ENCODE assay signal across 14 cellular contexts in genomic region chr10:4250497-4250887, GRCh38.
DNase-seq lines count a peak whose midpoint lies in the region; ATAC-seq and TF ChIP-seq lines count a peak whose summit lies in the region.
"Had no signal": no experiment of that assay in that cellular context is flagged by ENCODE, and none has a peak within 500 bp of the region (broad histone marks: within the 10 kb centered on the region; RNA-seq: fewer than 3 reads in every experiment).

No MANE protein-coding gene starts in this region.

- intact Hi-C loops in MCF 10A (cut with micrococcal nuclease): loop anchor here (5.0 kb wide), 1 partner anchor 508 kb away; no protein-coding TSS in a partner anchor
- intact Hi-C loops in left ventricle myocardium superior (cut with micrococcal nuclease): no loop called here

- CTCF ChIA-PET in MCF 10A (lab: Yijun Ruan, JAX): interaction anchor here (0.6 kb wide), 1 partner anchor 63 kb away, joined by 3 read pairs; no protein-coding TSS in a partner anchor

- POLR2A ChIA-PET in MCF 10A (lab: Yijun Ruan, JAX): interaction anchor here (0.7 to 1.6 kb wide), 6 partner anchors 10 to 466 kb away, joined by 3 to 9 read pairs (median 5); partner anchors contain the start of gene KLF6

- peak; percentile 86 for ATAC-seq in GM18858 (IDR thresholded peaks at IDR 0.05; ENCODE audit: unreplicated experiment)
- peak; percentile 75 for ATAC-seq in GM21529 (IDR thresholded peaks at IDR 0.05; ENCODE audit: unreplicated experiment)
- peak; percentile 79 for ATAC-seq in HG03135 (IDR thresholded peaks at IDR 0.05; ENCODE audit: unreplicated experiment)
- no peak for ATAC-seq in left ventricle myocardium superior
- ATAC-seq: activated naive CD8-positive, alpha-beta T cell treated with anti-CD3 and anti-CD28 coated beads, Interleukin-2, amount 50 U/mL, for 24 hours; stimulated activated naive CD8-positive, alpha-beta T cell treated with anti-CD3 and anti-CD28 coated beads, Interleukin-15, amount 100 ng/mL, for 72 hours had no signal

- H3K4me3 Mint-ChIP-seq in MCF 10A (ENCODE audit: unreplicated experiment): no peak overlapping the region
- H3K4me3 Mint-ChIP-seq: activated naive CD8-positive, alpha-beta T cell treated with anti-CD3 and anti-CD28 coated beads, Interleukin-2, amount 50 U/mL, for 24 hours; stimulated activated naive CD8-positive, alpha-beta T cell treated with anti-CD3 and anti-CD28 coated beads, Interleukin-15, amount 100 ng/mL, for 72 hours had no signal

- no peaks in the 10 kb centered on the region for H3K36me3 Mint-ChIP-seq in MCF 10A (ENCODE audit: insufficient read depth, unreplicated experiment)

- TF ChIP-seq CTCF in MCF 10A (IDR thresholded peaks at IDR 0.05; ENCODE audit: unreplicated experiment): no peak

- H3K4me1 Mint-ChIP-seq in MCF 10A (ENCODE audit: insufficient read depth, unreplicated experiment): peaks cover 36% of the 10 kb centered on the region

- BruUV-seq in MCF 10A (replicated peaks; lab: Mats Ljungman, UMichigan): no TSS peak

- DNase-seq in MCF 10A (ENCODE audit: unreplicated experiment): no peak
- DNase-seq in NCI-H774 (lab: John Stamatoyannopoulos, UW): no peak
- DNase-seq in left ventricle myocardium superior: no peak
- no peak for DNase-seq in NCI-H1048 (lab: John Stamatoyannopoulos, UW)
- no peak for DNase-seq in activated naive CD4-positive, alpha-beta T cell (lab: John Stamatoyannopoulos, UW)
- DNase-seq: activated naive CD8-positive, alpha-beta T cell treated with anti-CD3 and anti-CD28 coated beads, Interleukin-2, amount 50 U/mL, for 24 hours; colonic mucosa; GF-D8; stimulated activated CD4-positive, alpha-beta T cell treated with anti-CD3 and anti-CD28 coated beads, Interleukin-4, amount 100 ng/mL, for 24 hours; stimulated activated naive CD8-positive, alpha-beta T cell treated with anti-CD3 and anti-CD28 coated beads, Interleukin-15, amount 100 ng/mL, for 72 hours; T1000 had no signal

- H3K9me3 Mint-ChIP-seq in MCF 10A (ENCODE audit: unreplicated experiment): peaks cover 5% of the 10 kb centered on the region

- H3K27ac Mint-ChIP-seq in MCF 10A (ENCODE audit: low read depth, unreplicated experiment): peak overlapping the region; percentile 84
- H3K27ac Mint-ChIP-seq: activated naive CD8-positive, alpha-beta T cell treated with anti-CD3 and anti-CD28 coated beads, Interleukin-2, amount 50 U/mL, for 24 hours; stimulated activated naive CD8-positive, alpha-beta T cell treated with anti-CD3 and anti-CD28 coated beads, Interleukin-15, amount 100 ng/mL, for 72 hours had no signal

- no peaks in the 10 kb centered on the region for H3K27me3 Mint-ChIP-seq in MCF 10A (ENCODE audit: insufficient read depth, unreplicated experiment)
